1 cellular context compared by ENCODE assay signal in the genomic region with DNA sequence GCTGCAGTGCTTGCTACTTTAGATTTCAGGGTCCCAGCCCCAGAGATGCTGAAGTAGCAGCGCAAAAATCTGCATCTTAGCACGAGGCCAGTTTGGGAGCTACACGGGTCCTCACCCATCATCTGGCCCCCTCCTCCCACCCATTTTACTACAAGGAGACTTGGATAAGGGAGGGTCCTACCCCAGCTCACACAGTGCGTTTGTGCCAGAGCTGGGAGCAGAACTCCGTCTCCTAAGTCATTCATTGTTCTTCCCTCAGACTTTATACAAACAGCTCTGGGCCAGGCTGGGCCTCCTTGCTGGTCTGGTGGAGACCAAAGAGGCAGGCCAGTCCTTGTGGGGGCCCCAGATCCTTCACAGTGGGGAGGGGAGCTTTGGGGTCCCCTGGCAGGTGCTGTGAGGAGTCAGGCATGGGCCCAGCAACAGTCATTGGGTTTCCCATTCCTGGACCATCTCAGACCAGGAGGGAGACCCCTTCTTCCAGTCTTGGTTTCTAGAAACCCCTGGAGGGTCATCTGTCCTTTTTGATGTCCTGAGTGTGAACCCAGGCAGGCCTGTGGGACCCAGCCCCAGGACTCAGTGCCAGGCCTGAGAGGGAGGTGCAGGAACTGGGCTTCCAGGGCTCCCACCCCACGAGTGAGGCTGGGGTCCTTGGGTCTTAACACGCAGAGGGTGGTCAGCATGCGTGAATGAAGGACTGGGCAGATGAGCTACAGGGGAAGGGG.
TF ChIP-seq lines count a peak whose summit lies in the region.

No MANE protein-coding gene starts in this region.

TF ChIP-seq in HCT116, 20 proteins besides CTCF, POLR2A, EP300 and RAD21:
- TF ChIP-seq SP1 (IDR thresholded peaks at IDR 0.05; ENCODE audit: low read depth) (no peak), EZH2 (IDR thresholded peaks at IDR 0.05) (no peak), SIN3A (IDR thresholded peaks at IDR 0.05; ENCODE audit: low read depth) (no peak), EZH2phosphoT487 (IDR thresholded peaks at IDR 0.05; ENCODE audit: borderline replicate concordance) (no peak), CEBPB (IDR thresholded peaks at IDR 0.05; ENCODE audit: low read depth) (no peak), ELF1 (IDR thresholded peaks at IDR 0.05; ENCODE audit: borderline replicate concordance, low read depth) (no peak), POLR2AphosphoS5 (IDR thresholded peaks at IDR 0.05; ENCODE audit: low read depth, low read length) (no peak)
- TF ChIP-seq, protein P1, sequence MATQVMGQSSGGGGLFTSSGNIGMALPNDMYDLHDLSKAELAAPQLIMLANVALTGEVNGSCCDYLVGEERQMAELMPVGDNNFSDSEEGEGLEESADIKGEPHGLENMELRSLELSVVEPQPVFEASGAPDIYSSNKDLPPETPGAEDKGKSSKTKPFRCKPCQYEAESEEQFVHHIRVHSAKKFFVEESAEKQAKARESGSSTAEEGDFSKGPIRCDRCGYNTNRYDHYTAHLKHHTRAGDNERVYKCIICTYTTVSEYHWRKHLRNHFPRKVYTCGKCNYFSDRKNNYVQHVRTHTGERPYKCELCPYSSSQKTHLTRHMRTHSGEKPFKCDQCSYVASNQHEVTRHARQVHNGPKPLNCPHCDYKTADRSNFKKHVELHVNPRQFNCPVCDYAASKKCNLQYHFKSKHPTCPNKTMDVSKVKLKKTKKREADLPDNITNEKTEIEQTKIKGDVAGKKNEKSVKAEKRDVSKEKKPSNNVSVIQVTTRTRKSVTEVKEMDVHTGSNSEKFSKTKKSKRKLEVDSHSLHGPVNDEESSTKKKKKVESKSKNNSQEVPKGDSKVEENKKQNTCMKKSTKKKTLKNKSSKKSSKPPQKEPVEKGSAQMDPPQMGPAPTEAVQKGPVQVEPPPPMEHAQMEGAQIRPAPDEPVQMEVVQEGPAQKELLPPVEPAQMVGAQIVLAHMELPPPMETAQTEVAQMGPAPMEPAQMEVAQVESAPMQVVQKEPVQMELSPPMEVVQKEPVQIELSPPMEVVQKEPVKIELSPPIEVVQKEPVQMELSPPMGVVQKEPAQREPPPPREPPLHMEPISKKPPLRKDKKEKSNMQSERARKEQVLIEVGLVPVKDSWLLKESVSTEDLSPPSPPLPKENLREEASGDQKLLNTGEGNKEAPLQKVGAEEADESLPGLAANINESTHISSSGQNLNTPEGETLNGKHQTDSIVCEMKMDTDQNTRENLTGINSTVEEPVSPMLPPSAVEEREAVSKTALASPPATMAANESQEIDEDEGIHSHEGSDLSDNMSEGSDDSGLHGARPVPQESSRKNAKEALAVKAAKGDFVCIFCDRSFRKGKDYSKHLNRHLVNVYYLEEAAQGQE (IDR thresholded peaks at IDR 0.05; ENCODE audit: low read depth): no peak
- TF ChIP-seq, protein P2, sequence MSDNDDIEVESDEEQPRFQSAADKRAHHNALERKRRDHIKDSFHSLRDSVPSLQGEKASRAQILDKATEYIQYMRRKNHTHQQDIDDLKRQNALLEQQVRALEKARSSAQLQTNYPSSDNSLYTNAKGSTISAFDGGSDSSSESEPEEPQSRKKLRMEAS (IDR thresholded peaks at IDR 0.05): no peak
